Comparison of ENCODE assay signal across 23 cellular contexts in genomic region chr5:157057459-157058370, GRCh38. TPM values are rescaled to one million over a fixed set of nuclear protein-coding genes. Genes with fewer than 3 reads are reported as not detected.
DNase-seq lines count a peak whose midpoint lies in the region; ATAC-seq and TF ChIP-seq lines count a peak whose summit lies in the region.
"Had no signal": no experiment of that assay in that cellular context is flagged by ENCODE, and none has a peak within 500 bp of the region (broad histone marks: within the 10 kb centered on the region; RNA-seq: fewer than 3 reads in every experiment).

No MANE protein-coding gene starts in this region.

- DNase-seq in activated CD8-positive, alpha-beta T cell treated with anti-CD3 and anti-CD28 coated beads for 36 hours: no peak
- DNase-seq in activated CD8-positive, alpha-beta T cell treated with anti-CD3 and anti-CD28 coated beads, Interleukin-2, amount 10 ng/mL, durations not matched to agents 7 days and 5 days: no peak
- peak; percentile 85 for DNase-seq in NCI-H82 treated with DMSO at 0.1 percent for 48 hours (lab: John Stamatoyannopoulos, UW; ENCODE audit: unreplicated experiment)
- DNase-seq in glomerular visceral epithelial cell (ENCODE audit: extremely low spot score): peak; percentile 36
- DNase-seq in transverse colon: no peak
- DNase-seq in HuH-7 (ENCODE audit: low spot score): no peak
- DNase-seq: activated CD4-positive, alpha-beta T cell treated with anti-CD3 and anti-CD28 coated beads, Interleukin-2, amount 10 ng/mL, durations not matched to agents 24 days and 14 days; activated CD8-positive, alpha-beta memory T cell treated with anti-CD3 and anti-CD28 coated beads, Interleukin-2, amount 50 U/mL, for 48 hours; activated gamma-delta T cell treated with Interleukin-2 at 50 U/mL for 16 hours; central memory CD4-positive, alpha-beta T cell; effector memory CD8-positive, alpha-beta T cell; H9; islet precursor cell; NCI-H1694; NCI-H345; Right ventricle myocardium superior; stomach; upper lobe of right lung had no signal

- TF ChIP-seq POLR2A in transverse colon (IDR thresholded peaks at IDR 0.05): no peak

- in situ Hi-C loops in transverse colon (cut with MboI; ENCODE audit: low pct_ligation_motif_present in 1 of 4, low pct_unique_long_range_greater_than_20kb in 1 of 4, low sequenced_read_pairs in 3 of 4): no loop called here

- H3K36me3 ChIP-seq in transverse colon: no peaks in the 10 kb centered on the region
- H3K36me3 ChIP-seq: stomach, upper lobe of right lung had no signal

- no peak overlapping the region for H3K4me3 ChIP-seq in transverse colon
- H3K4me3 ChIP-seq: stomach, upper lobe of right lung had no signal

- no peaks in the 10 kb centered on the region for H3K27me3 Mint-ChIP-seq in activated CD8-positive, alpha-beta T cell treated with anti-CD3 and anti-CD28 coated beads for 36 hours
- H3K27me3 Mint-ChIP-seq in activated CD8-positive, alpha-beta T cell treated with anti-CD3 and anti-CD28 coated beads, Interleukin-2, amount 10 ng/mL, durations not matched to agents 7 days and 5 days (ENCODE audit: low read depth): no peaks in the 10 kb centered on the region
- H3K27me3 Mint-ChIP-seq: activated CD4-positive, alpha-beta T cell treated with anti-CD3 and anti-CD28 coated beads, Interleukin-2, amount 10 ng/mL, durations not matched to agents 24 days and 14 days; effector memory CD8-positive, alpha-beta T cell; memory B cell; natural killer cell treated with Interleukin-12 subunit alpha and Interleukin-12 subunit beta and Interleukin-15 and Interleukin-18, amount 100 ng/mL, for 72 hours had no signal

- no peaks in the 10 kb centered on the region for H3K9me3 ChIP-seq in transverse colon
- H3K9me3 ChIP-seq: stomach, upper lobe of right lung had no signal

- CTCF ChIA-PET in activated CD8-positive, alpha-beta T cell treated with anti-CD3 and anti-CD28 coated beads for 36 hours (lab: Charles Lee): no interaction called here
- CTCF ChIA-PET in activated CD8-positive, alpha-beta T cell treated with anti-CD3 and anti-CD28 coated beads, Interleukin-2, amount 10 ng/mL, durations not matched to agents 7 days and 5 days (lab: Charles Lee): no interaction called here

- no peaks in the 10 kb centered on the region for H3K36me3 Mint-ChIP-seq in activated CD8-positive, alpha-beta T cell treated with anti-CD3 and anti-CD28 coated beads for 36 hours (ENCODE audit: low read depth)
- H3K36me3 Mint-ChIP-seq in activated CD8-positive, alpha-beta T cell treated with anti-CD3 and anti-CD28 coated beads, Interleukin-2, amount 10 ng/mL, durations not matched to agents 7 days and 5 days (ENCODE audit: low read depth): peaks cover 4% of the 10 kb centered on the region
- H3K36me3 Mint-ChIP-seq: CD14-positive monocyte; memory B cell; natural killer cell treated with Interleukin-12 subunit alpha and Interleukin-12 subunit beta and Interleukin-15 and Interleukin-18, amount 100 ng/mL, for 72 hours had no signal

- H3K27ac Mint-ChIP-seq in activated CD8-positive, alpha-beta T cell treated with anti-CD3 and anti-CD28 coated beads for 36 hours: no peak overlapping the region
- H3K27ac Mint-ChIP-seq in activated CD8-positive, alpha-beta T cell treated with anti-CD3 and anti-CD28 coated beads, Interleukin-2, amount 10 ng/mL, durations not matched to agents 7 days and 5 days: no peak overlapping the region
- H3K27ac Mint-ChIP-seq: H9, memory B cell had no signal

- no peaks in the 10 kb centered on the region for H3K4me1 Mint-ChIP-seq in activated CD8-positive, alpha-beta T cell treated with anti-CD3 and anti-CD28 coated beads for 36 hours (ENCODE audit: low read depth)
- H3K4me1 Mint-ChIP-seq in activated CD8-positive, alpha-beta T cell treated with anti-CD3 and anti-CD28 coated beads, Interleukin-2, amount 10 ng/mL, durations not matched to agents 7 days and 5 days (ENCODE audit: low read depth): peaks cover 9% of the 10 kb centered on the region
- H3K4me1 Mint-ChIP-seq: CD14-positive monocyte, H9 had no signal

- intact Hi-C loops in activated CD8-positive, alpha-beta T cell treated with anti-CD3 and anti-CD28 coated beads for 36 hours (cut with micrococcal nuclease): no loop called here
- intact Hi-C loops in transverse colon (cut with DNase I; ENCODE audit: low total_unique reads): no loop called here

- POLR2A ChIA-PET in activated CD8-positive, alpha-beta T cell treated with anti-CD3 and anti-CD28 coated beads for 36 hours (lab: Charles Lee): interaction anchor here (0.6 kb wide), 1 partner anchor 474 kb away, joined by 3 read pairs; no protein-coding TSS in a partner anchor
- POLR2A ChIA-PET in activated CD8-positive, alpha-beta T cell treated with anti-CD3 and anti-CD28 coated beads, Interleukin-2, amount 10 ng/mL, durations not matched to agents 7 days and 5 days (lab: Charles Lee): no interaction called here

- 87 to 89% methylated on average over 9 to 11 of the region's 11 CpGs for WGBS in transverse colon (ENCODE audit: low coverage in 1 of 2), 2 donors

- H3K27me3 ChIP-seq in transverse colon: no peaks in the 10 kb centered on the region
- H3K27me3 ChIP-seq: stomach, upper lobe of right lung had no signal

- H3K4me1 ChIP-seq in transverse colon: peaks cover 0 to 27% (median 14%) of the 10 kb centered on the region in 4 donors
- H3K4me1 ChIP-seq: upper lobe of right lung had no signal

- no peak for TF ChIP-seq CTCF in activated CD8-positive, alpha-beta T cell treated with anti-CD3 and anti-CD28 coated beads for 36 hours (IDR thresholded peaks at IDR 0.05)
- TF ChIP-seq CTCF in transverse colon (IDR thresholded peaks at IDR 0.05): no peak

- TF ChIP-seq EP300 in transverse colon (IDR thresholded peaks at IDR 0.05; ENCODE audit: low read depth): no peak

- peak overlapping the region; percentile 42 to 76 (median 73) for H3K27ac ChIP-seq in transverse colon
- H3K27ac ChIP-seq: upper lobe of right lung had no signal

- no peaks in the 10 kb centered on the region for H3K9me3 Mint-ChIP-seq in activated CD8-positive, alpha-beta T cell treated with anti-CD3 and anti-CD28 coated beads for 36 hours
- no peaks in the 10 kb centered on the region for H3K9me3 Mint-ChIP-seq in activated CD8-positive, alpha-beta T cell treated with anti-CD3 and anti-CD28 coated beads, Interleukin-2, amount 10 ng/mL, durations not matched to agents 7 days and 5 days (ENCODE audit: insufficient read depth)
- H3K9me3 Mint-ChIP-seq: activated CD4-positive, alpha-beta T cell treated with anti-CD3 and anti-CD28 coated beads, Interleukin-2, amount 10 ng/mL, durations not matched to agents 24 days and 14 days; effector memory CD8-positive, alpha-beta T cell; H9; memory B cell; natural killer cell treated with Interleukin-12 subunit alpha and Interleukin-12 subunit beta and Interleukin-15 and Interleukin-18, amount 100 ng/mL, for 72 hours had no signal

- H3K4me3 Mint-ChIP-seq in activated CD8-positive, alpha-beta T cell treated with anti-CD3 and anti-CD28 coated beads for 36 hours: no peak overlapping the region
- H3K4me3 Mint-ChIP-seq in activated CD8-positive, alpha-beta T cell treated with anti-CD3 and anti-CD28 coated beads, Interleukin-2, amount 10 ng/mL, durations not matched to agents 7 days and 5 days: no peak overlapping the region
- H3K4me3 Mint-ChIP-seq: activated CD4-positive, alpha-beta T cell treated with anti-CD3 and anti-CD28 coated beads, Interleukin-2, amount 10 ng/mL, durations not matched to agents 24 days and 14 days; CD14-positive monocyte; effector memory CD8-positive, alpha-beta T cell; H9; memory B cell; natural killer cell treated with Interleukin-12 subunit alpha and Interleukin-12 subunit beta and Interleukin-15 and Interleukin-18, amount 100 ng/mL, for 72 hours had no signal

- ATAC-seq in activated CD8-positive, alpha-beta T cell treated with anti-CD3 and anti-CD28 coated beads for 36 hours: peak; percentile 24
- ATAC-seq in activated CD8-positive, alpha-beta T cell treated with anti-CD3 and anti-CD28 coated beads, Interleukin-2, amount 10 ng/mL, durations not matched to agents 7 days and 5 days: no peak
- ATAC-seq in HG02938 (IDR thresholded peaks at IDR 0.05; ENCODE audit: unreplicated experiment) (no peak), GM18909 (IDR thresholded peaks at IDR 0.05; ENCODE audit: poor library complexity, unreplicated experiment) (no peak)
- ATAC-seq: effector memory CD8-positive, alpha-beta T cell; upper lobe of right lung had no signal

RNA-seq across cellular contexts. Expression of gene HAVCR1, which starts 1.2 kb away (rescaled TPM):
- under 1 TPM in 1 of 2 experiments, not detected in 1; 0.54 TPM for total RNA-seq in activated CD8-positive, alpha-beta T cell treated with anti-CD3 and anti-CD28 coated beads for 36 hours
- 1 to 10 TPM; 2.8 to 2.9 TPM for total RNA-seq in activated CD8-positive, alpha-beta T cell treated with anti-CD3 and anti-CD28 coated beads, Interleukin-2, amount 10 ng/mL, durations not matched to agents 7 days and 5 days
- total RNA-seq in transverse colon: 1 to 10 TPM in 2 of 4 donors, under 1 TPM in 1, not detected in 1; 0.60 to 3.7 (median 2.9) TPM
- total RNA-seq: H9, Right ventricle myocardium superior, upper lobe of right lung had no signal

RNA-seq across cellular contexts. Expression of gene HAVCR2, which starts 51.1 kb away (rescaled TPM):
- 10 to 100 TPM; 28.7 to 34.6 TPM for total RNA-seq in activated CD8-positive, alpha-beta T cell treated with anti-CD3 and anti-CD28 coated beads for 36 hours
- total RNA-seq in activated CD8-positive, alpha-beta T cell treated with anti-CD3 and anti-CD28 coated beads, Interleukin-2, amount 10 ng/mL, durations not matched to agents 7 days and 5 days: 10 to 100 TPM; 77.6 to 78.7 TPM
- 1 to 10 TPM in 3 of 4 donors, under 1 TPM in 1; 0.20 to 6.7 (median 3.2) TPM for total RNA-seq in transverse colon
- total RNA-seq: H9 had no signal

Comparison
In these comparisons a context has a peak if more than half of its experiments do, and no peak if none do; other contexts are left out.
1. DNase-seq: peak in NCI-H82 treated with DMSO at 0.1 percent for 48 hours (single experiment) and glomerular visceral epithelial cell (single experiment); none in activated CD8-positive, alpha-beta T cell treated with anti-CD3 and anti-CD28 coated beads for 36 hours (single experiment), activated CD8-positive, alpha-beta T cell treated with anti-CD3 and anti-CD28 coated beads, Interleukin-2, amount 10 ng/mL, durations not matched to agents 7 days and 5 days (single experiment), transverse colon (single experiment) and HuH-7 (single experiment).